ENCODE assay signal across 1 cellular context in the genomic region with DNA sequence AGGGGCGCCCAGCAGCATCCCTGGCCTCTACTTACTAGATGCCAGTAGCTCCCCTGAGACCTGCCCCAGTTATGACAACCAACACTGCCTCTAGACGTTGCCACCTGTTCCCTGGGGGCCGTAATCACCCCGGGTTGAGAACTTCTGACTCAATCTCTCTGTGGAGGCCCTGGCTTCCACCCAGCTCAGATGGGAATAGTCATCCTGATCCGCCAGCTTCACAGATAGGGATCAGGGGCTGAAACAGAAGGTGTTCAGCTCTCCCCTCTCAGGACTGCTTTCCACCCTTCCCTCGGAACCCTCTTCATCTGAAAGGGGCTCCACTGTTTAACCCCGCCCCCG.
TF ChIP-seq lines count a peak whose summit lies in the region.

No MANE protein-coding gene starts in this region.

TF ChIP-seq in GM12878, 131 proteins besides CTCF, POLR2A, EP300 and RAD21:
- TF ChIP-seq, protein P1, sequence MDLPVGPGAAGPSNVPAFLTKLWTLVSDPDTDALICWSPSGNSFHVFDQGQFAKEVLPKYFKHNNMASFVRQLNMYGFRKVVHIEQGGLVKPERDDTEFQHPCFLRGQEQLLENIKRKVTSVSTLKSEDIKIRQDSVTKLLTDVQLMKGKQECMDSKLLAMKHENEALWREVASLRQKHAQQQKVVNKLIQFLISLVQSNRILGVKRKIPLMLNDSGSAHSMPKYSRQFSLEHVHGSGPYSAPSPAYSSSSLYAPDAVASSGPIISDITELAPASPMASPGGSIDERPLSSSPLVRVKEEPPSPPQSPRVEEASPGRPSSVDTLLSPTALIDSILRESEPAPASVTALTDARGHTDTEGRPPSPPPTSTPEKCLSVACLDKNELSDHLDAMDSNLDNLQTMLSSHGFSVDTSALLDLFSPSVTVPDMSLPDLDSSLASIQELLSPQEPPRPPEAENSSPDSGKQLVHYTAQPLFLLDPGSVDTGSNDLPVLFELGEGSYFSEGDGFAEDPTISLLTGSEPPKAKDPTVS (IDR thresholded peaks at IDR 0.05; ENCODE audit: low read depth, low read length), result no peak
- TF ChIP-seq BHLHE40 (IDR thresholded peaks at IDR 0.05; ENCODE audit: borderline replicate concordance in 1 of 2, low read depth in 2 of 2, low read length in 1 of 2), result no peak
